Comparison of ENCODE assay signal across 8 cellular contexts in genomic region chr3:138417559-138417982, GRCh38. TPM values are rescaled to one million over a fixed set of nuclear protein-coding genes. Genes with fewer than 3 reads are reported as not detected.
DNase-seq lines count a peak whose midpoint lies in the region; ATAC-seq and TF ChIP-seq lines count a peak whose summit lies in the region.

No MANE protein-coding gene starts in this region.

- intact Hi-C loops in left ventricle myocardium inferior (cut with micrococcal nuclease), result loop anchor here (10.0 kb wide), 1 partner anchor 83 kb away; no protein-coding TSS in a partner anchor

- H3K4me1 ChIP-seq in adipocyte (ENCODE audit: control insufficient read depth, insufficient read depth, low read length), result peaks cover 9% of the 10 kb centered on the region
- H3K4me1 ChIP-seq in left ventricle myocardium inferior, result peaks cover 22% of the 10 kb centered on the region

- POLR2A ChIA-PET in GM10248 (lab: Yijun Ruan, JAX), result no interaction called here

- H3K9me3 ChIP-seq in adipocyte (ENCODE audit: control insufficient read depth, low read length) (peaks cover 3% of the 10 kb centered on the region), left ventricle myocardium inferior (replicated peaks) (no peaks in the 10 kb centered on the region)

- DNase-seq in GM10248 (ENCODE audit: extremely low spot score), result peak; percentile 80
- peak; percentile 66 to 90 (median 83) for DNase-seq in NCI-H1417 (lab: John Stamatoyannopoulos, UW)
- DNase-seq in SW 1271 (lab: John Stamatoyannopoulos, UW), result peak; percentile 39 to 73
- peak; percentile 91 for DNase-seq in adipocyte (ENCODE audit: low read depth)
- DNase-seq in left ventricle myocardium inferior, result peak; percentile 73
- peak; percentile 69 for DNase-seq in putamen (ENCODE audit: low spot score)

- no peak overlapping the region for H3K9ac ChIP-seq in adipocyte (ENCODE audit: low read length)

- H3K27me3 ChIP-seq in adipocyte (replicated peaks; ENCODE audit: control insufficient read depth, insufficient read depth, low read length) (no peaks in the 10 kb centered on the region), left ventricle myocardium inferior (ENCODE audit: low read depth) (no peaks in the 10 kb centered on the region)

- TF ChIP-seq CTCF in GM10248 (IDR thresholded peaks at IDR 0.05; ENCODE audit: control extremely low read depth, extremely low read depth, low read depth, missing control alignments), result peak; percentile 91
- peak; percentile 98 for TF ChIP-seq CTCF in left ventricle myocardium inferior (IDR thresholded peaks at IDR 0.05; ENCODE audit: borderline replicate concordance)

- no peak overlapping the region for H3K27ac ChIP-seq in left ventricle myocardium inferior (replicated peaks)

- peak; percentile 75 for ATAC-seq in HG02571 (IDR thresholded peaks at IDR 0.05; ENCODE audit: unreplicated experiment)
- ATAC-seq in GM21737 (IDR thresholded peaks at IDR 0.05; ENCODE audit: unreplicated experiment), result no peak

- CTCF ChIA-PET in GM10248 (lab: Yijun Ruan, JAX), result interaction anchor here (0.6 to 8.5 kb wide), 33 partner anchors 9 to 519 kb away, joined by 3 to 81 read pairs (median 5); partner anchors contain the start of genes CEP70 and ESYT3

- no peaks in the 10 kb centered on the region for H3K36me3 ChIP-seq in adipocyte (ENCODE audit: control insufficient read depth, insufficient read depth, low read length, severe bottlenecking)
- no peaks in the 10 kb centered on the region for H3K36me3 ChIP-seq in left ventricle myocardium inferior

- H3K4me3 ChIP-seq in adipocyte (ENCODE audit: low read length) (no peak overlapping the region), left ventricle myocardium inferior (no peak overlapping the region)

RNA-seq across cellular contexts. Expression of gene ESYT3, which starts 16.8 kb away (rescaled TPM):
- 1.0 TPM for total RNA-seq in left ventricle myocardium inferior
